ENCODE assay signal across 25 cellular contexts in genomic region chr21:15042531-15042930, GRCh38. TPM values are rescaled to one million over a fixed set of nuclear protein-coding genes. Genes with fewer than 3 reads are reported as not detected.
DNase-seq lines count a peak whose midpoint lies in the region; ATAC-seq, FAIRE-seq and TF ChIP-seq lines count a peak whose summit lies in the region.
"Had no signal": no experiment of that assay in that cellular context is flagged by ENCODE, and none has a peak within 500 bp of the region (broad histone marks: within the 10 kb centered on the region; RNA-seq: fewer than 3 reads in every experiment).

No MANE protein-coding gene starts in this region.

- peaks cover 96% of the 10 kb centered on the region for H3K79me2 ChIP-seq in HepG2 (ENCODE audit: insufficient read depth, low read length)

- in situ Hi-C loops in HepG2 (cut with HindIII; ENCODE audit: extremely low pct_ligation_motif_present, low pct_unique_long_range_greater_than_20kb), result no loop called here

- H3K27ac ChIP-seq in HepG2 (ENCODE audit: extremely low read length, insufficient read depth, low read length) (no peak overlapping the region), right lobe of liver (no peak overlapping the region), endodermal cell (ENCODE audit: low read depth, low read length) (no peak overlapping the region), neutrophil (peak overlapping the region; percentile 60), right cardiac atrium (ENCODE audit: low read length) (no peak overlapping the region)
- H3K27ac ChIP-seq: A549, C4-2B had no signal

- TF ChIP-seq RAD21 in HepG2 (CRISPR knock-in tag; IDR thresholded peaks at IDR 0.05), result no peak

- H3K9ac ChIP-seq in HepG2 (ENCODE audit: insufficient read depth, low read depth, low read length) (no peak overlapping the region), endodermal cell (ENCODE audit: extremely low read depth, low read length, poor library complexity, severe bottlenecking) (no peak overlapping the region)

- TF ChIP-seq CTCF in HepG2 (CRISPR knock-in tag; IDR thresholded peaks at IDR 0.05) (no peak), right lobe of liver (IDR thresholded peaks at IDR 0.05) (no peak), endodermal cell (conservative IDR thresholded peaks at IDR 0.05) (no peak), neutrophil (IDR thresholded peaks at IDR 0.05) (no peak)

- no peak overlapping the region for H3K4me3 Mint-ChIP-seq in endodermal cell
- no peak overlapping the region for H3K4me3 Mint-ChIP-seq in stimulated activated effector memory CD8-positive, alpha-beta T cell treated with anti-CD3 and anti-CD28 coated beads, Interleukin-12 subunit alpha, Interleukin-12 subunit beta, amount 100 ng/mL, for 72 hours
- H3K4me3 Mint-ChIP-seq: CD4-positive, CD25-positive, alpha-beta regulatory T cell; CD8-positive, alpha-beta T cell; HFFc6 had no signal

- H2AFZ ChIP-seq in HepG2 (ENCODE audit: low read length), result no peak overlapping the region

- intact Hi-C loops in HepG2 (cut with micrococcal nuclease; ENCODE audit: unreplicated experiment), result no loop called here
- intact Hi-C loops in right lobe of liver (cut with DNase I), result no loop called here
- intact Hi-C loops in right cardiac atrium (cut with DNase I), result no loop called here

- no peak for ATAC-seq in HepG2
- ATAC-seq in right lobe of liver, result no peak
- ATAC-seq in stimulated activated effector memory CD8-positive, alpha-beta T cell treated with anti-CD3 and anti-CD28 coated beads, Interleukin-12 subunit alpha, Interleukin-12 subunit beta, amount 100 ng/mL, for 72 hours, result peak; percentile 8
- no peak for ATAC-seq in right cardiac atrium
- ATAC-seq: A549; CD8-positive, alpha-beta T cell had no signal

- no peak for DNase-seq in HepG2 (ENCODE audit: low spot score)
- no peak for DNase-seq in right lobe of liver
- DNase-seq in endodermal cell, result no peak
- DNase-seq in stimulated activated effector memory CD8-positive, alpha-beta T cell treated with anti-CD3 and anti-CD28 coated beads, Interleukin-12 subunit alpha, Interleukin-12 subunit beta, amount 100 ng/mL, for 72 hours (ENCODE audit: low spot score in 2 of 2), result no peak
- DNase-seq in right cardiac atrium, result no peak
- no peak for DNase-seq in activated CD8-positive, alpha-beta memory T cell treated with anti-CD3 and anti-CD28 coated beads, Interleukin-2, amount 50 U/mL, for 48 hours
- no peak for DNase-seq in NOMO-1 treated with DMSO at 0.1 percent for 48 hours (lab: John Stamatoyannopoulos, UW; ENCODE audit: unreplicated experiment)
- DNase-seq: 8988T; ACHN; AML-193; BE2C; Caco-2; CD4-positive, CD25-positive, alpha-beta regulatory T cell; CD8-positive, alpha-beta T cell; DMS153; DND-41; GOT3; HFFc6 had no signal

- peaks cover 34% of the 10 kb centered on the region for H3K36me3 Mint-ChIP-seq in endodermal cell (ENCODE audit: low read depth)
- no peaks in the 10 kb centered on the region for H3K36me3 Mint-ChIP-seq in stimulated activated effector memory CD8-positive, alpha-beta T cell treated with anti-CD3 and anti-CD28 coated beads, Interleukin-12 subunit alpha, Interleukin-12 subunit beta, amount 100 ng/mL, for 72 hours

- no TSS peak for BruUV-seq in HepG2 (replicated peaks; lab: Mats Ljungman, UMichigan)

- H3K27me3 ChIP-seq in HepG2 (ENCODE audit: control insufficient read depth in 1 of 2, insufficient read depth in 2 of 2, low read length in 2 of 2) (no peaks in the 10 kb centered on the region), right lobe of liver (no peaks in the 10 kb centered on the region), endodermal cell (ENCODE audit: control insufficient read depth, insufficient read depth, low read length, poor library complexity, severe bottlenecking) (no peaks in the 10 kb centered on the region), neutrophil (no peaks in the 10 kb centered on the region), right cardiac atrium (ENCODE audit: control insufficient read depth, insufficient read depth) (no peaks in the 10 kb centered on the region)
- H3K27me3 ChIP-seq: BE2C had no signal

- no peaks in the 10 kb centered on the region for H3K27me3 Mint-ChIP-seq in endodermal cell (ENCODE audit: insufficient read depth)

- no peak overlapping the region for H3K4me3 ChIP-seq in HepG2 (replicated peaks in 1 of 3; ENCODE audit: insufficient read depth in 1 of 3, low read depth in 2 of 3, low read length in 3 of 3)
- H3K4me3 ChIP-seq in right lobe of liver, result no peak overlapping the region
- peak overlapping the region; percentile 39 for H3K4me3 ChIP-seq in endodermal cell (ENCODE audit: low read length)
- no peak overlapping the region for H3K4me3 ChIP-seq in neutrophil (ENCODE audit: low read depth in 1 of 2, low read length in 1 of 2)
- no peak overlapping the region for H3K4me3 ChIP-seq in right cardiac atrium (ENCODE audit: low read length)
- H3K4me3 ChIP-seq: A549, HAP-1 had no signal

- CTCF ChIA-PET in HepG2 (lab: Yijun Ruan, JAX; ENCODE audit: low intra/inter-chr PET ratio, low total read pairs), result no interaction called here

- H3K36me3 ChIP-seq in HepG2 (replicated peaks in 1 of 2; ENCODE audit: control insufficient read depth in 1 of 2, insufficient read depth in 2 of 2, low read length in 2 of 2), result peaks cover 2 to 28% of the 10 kb centered on the region in 2 experiments
- H3K36me3 ChIP-seq in right lobe of liver, result no peaks in the 10 kb centered on the region
- H3K36me3 ChIP-seq in endodermal cell (ENCODE audit: control insufficient read depth, insufficient read depth, low read length), result peaks cover 30% of the 10 kb centered on the region
- no peaks in the 10 kb centered on the region for H3K36me3 ChIP-seq in neutrophil
- H3K36me3 ChIP-seq: HAP-1 had no signal

- peaks cover 11% of the 10 kb centered on the region; the same call in 1 of the 2 replicates for H3K4me1 ChIP-seq in HepG2 (ENCODE audit: insufficient read depth, low read length)
- H3K4me1 ChIP-seq in right lobe of liver, result no peaks in the 10 kb centered on the region
- no peaks in the 10 kb centered on the region for H3K4me1 ChIP-seq in endodermal cell (ENCODE audit: control insufficient read depth, insufficient read depth, low read length)
- peaks cover 24 to 56% of the 10 kb centered on the region in 2 experiments for H3K4me1 ChIP-seq in neutrophil (ENCODE audit: control insufficient read depth in 1 of 2, insufficient read depth in 1 of 2, low read depth in 1 of 2, low read length in 1 of 2)
- peaks cover 1% of the 10 kb centered on the region for H3K4me1 ChIP-seq in right cardiac atrium (ENCODE audit: control insufficient read depth, insufficient read depth, low read length)
- H3K4me1 ChIP-seq: BE2C, HAP-1 had no signal

- H3K9me3 Mint-ChIP-seq in endodermal cell, result peaks cover 15% of the 10 kb centered on the region
- no peaks in the 10 kb centered on the region for H3K9me3 Mint-ChIP-seq in stimulated activated effector memory CD8-positive, alpha-beta T cell treated with anti-CD3 and anti-CD28 coated beads, Interleukin-12 subunit alpha, Interleukin-12 subunit beta, amount 100 ng/mL, for 72 hours
- H3K9me3 Mint-ChIP-seq: CD8-positive, alpha-beta T cell had no signal

- FAIRE-seq in HepG2 (lab: Jason Lieb, UNC), result no peak
- FAIRE-seq: A549, G401.6, GM12892, H54 had no signal

- POLR2A ChIA-PET in HepG2 (lab: Yijun Ruan, JAX), result no interaction called here

- H3K4me1 Mint-ChIP-seq in endodermal cell, result peaks cover 3% of the 10 kb centered on the region
- peaks cover 19% of the 10 kb centered on the region for H3K4me1 Mint-ChIP-seq in stimulated activated effector memory CD8-positive, alpha-beta T cell treated with anti-CD3 and anti-CD28 coated beads, Interleukin-12 subunit alpha, Interleukin-12 subunit beta, amount 100 ng/mL, for 72 hours

- H4K20me1 ChIP-seq in HepG2 (ENCODE audit: insufficient read depth, low read length), result peaks cover 71% of the 10 kb centered on the region

- no peak overlapping the region for H3K4me2 ChIP-seq in HepG2 (ENCODE audit: low read depth, low read length)
- H3K4me2 ChIP-seq: A549 had no signal

- H3K27ac Mint-ChIP-seq in endodermal cell, result no peak overlapping the region
- H3K27ac Mint-ChIP-seq in stimulated activated effector memory CD8-positive, alpha-beta T cell treated with anti-CD3 and anti-CD28 coated beads, Interleukin-12 subunit alpha, Interleukin-12 subunit beta, amount 100 ng/mL, for 72 hours, result no peak overlapping the region
- H3K27ac Mint-ChIP-seq: CD4-positive, CD25-positive, alpha-beta regulatory T cell; CD8-positive, alpha-beta T cell; HFFc6 had no signal

- no peak for TF ChIP-seq POLR2A in HepG2 (IDR thresholded peaks at IDR 0.05; ENCODE audit: insufficient read depth in 1 of 2, low read depth in 2 of 2, low read length in 2 of 2)
- no peak for TF ChIP-seq POLR2A in right lobe of liver (IDR thresholded peaks at IDR 0.05)

- H3K9me3 ChIP-seq in HepG2 (ENCODE audit: low read length), result no peaks in the 10 kb centered on the region
- H3K9me3 ChIP-seq in right lobe of liver, result no peaks in the 10 kb centered on the region
- H3K9me3 ChIP-seq in endodermal cell (ENCODE audit: control insufficient read depth, low read length), result peaks cover 18% of the 10 kb centered on the region
- H3K9me3 ChIP-seq in neutrophil, result no peaks in the 10 kb centered on the region
- no peaks in the 10 kb centered on the region for H3K9me3 ChIP-seq in right cardiac atrium (ENCODE audit: control insufficient read depth, low read length)
- H3K9me3 ChIP-seq: Caco-2, HAP-1 had no signal

- TF ChIP-seq EP300 in HepG2 (IDR thresholded peaks at IDR 0.05; ENCODE audit: low read depth in 2 of 2, low read length in 2 of 2), result no peak
- no peak for TF ChIP-seq EP300 in HepG2 (CRISPR knock-in tag; IDR thresholded peaks at IDR 0.05; ENCODE audit: borderline replicate concordance)

RNA-seq across cellular contexts. Expression of gene NRIP1, which starts 22.3 kb away (rescaled TPM):
- total RNA-seq in HepG2 (2016; rRNA removed; fragmentation: Illumina TruSeq; extraction: Trizol), result 69.0 and 99.0 TPM in 2 replicates
- total RNA-seq in HepG2 (2016; cell fraction: cytosol; rRNA removed; fragmentation: Illumina TruSeq; extraction: Trizol; ENCODE audit: low read depth), result 27.6 and 36.4 TPM in 2 replicates
- 66.8 and 94.5 TPM in 2 replicates for total RNA-seq in HepG2 (2016; cell fraction: insoluble cytoplasmic fraction; rRNA removed; fragmentation: Illumina TruSeq; extraction: Trizol)
- total RNA-seq in HepG2 (2016; cell fraction: membrane; rRNA removed; fragmentation: Illumina TruSeq; extraction: Trizol), result 25.1 and 28.0 TPM in 2 replicates
- 94.9 and 106 TPM in 2 replicates for total RNA-seq in HepG2 (2016; cell fraction: nucleus; rRNA removed; fragmentation: Illumina TruSeq; extraction: Trizol)
- 18.1 and 21.0 TPM in 2 replicates for polyA plus RNA-seq in HepG2 (2011; rRNA removed)
- polyA plus RNA-seq in HepG2 (2011; cell fraction: cytosol; rRNA removed), result 7.6 and 13.3 TPM in 2 replicates
- polyA plus RNA-seq in HepG2 (2011; cell fraction: nucleus; rRNA removed), result 13.9 and 17.0 TPM in 2 replicates
- 28.1 and 32.1 TPM in 2 replicates for polyA plus RNA-seq in HepG2 (2012)
- 1.1 and 1.3 TPM in 2 replicates for polyA plus RNA-seq in HepG2 (2016; cell fraction: cytosol; fragmentation: Illumina TruSeq; extraction: Trizol; ENCODE audit: low read depth)
- polyA plus RNA-seq in HepG2 (2016; cell fraction: insoluble cytoplasmic fraction; fragmentation: Illumina TruSeq; extraction: Trizol; ENCODE audit: low read depth), result 40.5 and 44.9 TPM in 2 replicates
- polyA plus RNA-seq in HepG2 (2016; cell fraction: membrane; fragmentation: Illumina TruSeq; extraction: Trizol; ENCODE audit: low read depth), result 4.3 and 4.9 TPM in 2 replicates
- 46.0 and 49.0 TPM in 2 replicates for polyA plus RNA-seq in HepG2 (2016; cell fraction: nucleus; fragmentation: Illumina TruSeq; extraction: Trizol; ENCODE audit: insufficient read depth, low read depth)
- polyA minus RNA-seq in HepG2 (2011; rRNA and poly(A)+ RNA removed; ENCODE audit: low replicate concordance), result 5.6 and 32.4 TPM in 2 replicates
- polyA minus RNA-seq in HepG2 (2011; cell fraction: cytosol; rRNA and poly(A)+ RNA removed), result 42.3 and 56.3 TPM in 2 replicates
- polyA minus RNA-seq in HepG2 (2011; cell fraction: nucleus; rRNA and poly(A)+ RNA removed), result 188 and 226 TPM in 2 replicates
- 10 to 100 TPM; 15.4 to 34.0 (median 21.5) TPM for total RNA-seq in right lobe of liver
- 10 to 100 TPM; 29.9 to 35.9 TPM for total RNA-seq in endodermal cell
- 38.8 TPM for polyA plus RNA-seq in endodermal cell (2013, experiment 1 of 2)
- polyA plus RNA-seq in endodermal cell (2013, experiment 2 of 2), result 43.3 TPM
- 10 to 100 TPM; 19.7 to 33.4 (median 21.9) TPM for total RNA-seq in right cardiac atrium
- 4.1 TPM for polyA plus RNA-seq in right cardiac atrium
